In genomic region chr12:80700327-80700726, GRCh38 we compare ENCODE assay signal across 26 cellular contexts. TPM values are rescaled to one million over a fixed set of nuclear protein-coding genes. Genes with fewer than 3 reads are reported as not detected.
A peak's percentile ranks its signal among the peaks of the same experiment; 100 is the strongest.
DNase-seq lines count a peak whose midpoint lies in the region; ATAC-seq, FAIRE-seq and TF ChIP-seq lines count a peak whose summit lies in the region.
"Had no signal": no experiment of that assay in that cellular context is flagged by ENCODE, and none has a peak within 500 bp of the region (broad histone marks: within the 10 kb centered on the region; RNA-seq: fewer than 3 reads in every experiment).

No MANE protein-coding gene starts in this region.

- H4K20me1 ChIP-seq in astrocyte (ENCODE audit: insufficient read depth, low read length) = no peaks in the 10 kb centered on the region

- H3K4me3 ChIP-seq in astrocyte (ENCODE audit: insufficient read depth, low read depth, low read length) (no peak overlapping the region), gastrocnemius medialis (peak overlapping the region; percentile 30 to 91 (median 44))
- H3K4me3 ChIP-seq: GM23248, HAP-1, MG63, Peyer's patch, SJCRH30 had no signal

- H3K9ac ChIP-seq in astrocyte (ENCODE audit: low read length) = no peak overlapping the region
- H3K9ac ChIP-seq: GM23248 had no signal

- H3K4me3 Mint-ChIP-seq in astrocyte (ENCODE audit: unreplicated experiment) (no peak overlapping the region), T-cell (no peak overlapping the region)
- H3K4me3 Mint-ChIP-seq: CD8-positive, alpha-beta memory T cell had no signal

- H3K9me3 Mint-ChIP-seq in astrocyte (ENCODE audit: unreplicated experiment) (no peaks in the 10 kb centered on the region), T-cell (peaks cover 0 to 5% (median 3%) of the 10 kb centered on the region in 3 donors)

- in situ Hi-C loops in gastrocnemius medialis (cut with MboI; ENCODE audit: low sequenced_read_pairs in 4 of 4) = loop anchor here in 1 of 4 donors (10.0 kb wide), 1 partner anchor 66 kb away; no protein-coding TSS in a partner anchor

- H3K4me1 ChIP-seq in astrocyte (ENCODE audit: insufficient read depth, low read length) = peaks cover 8% of the 10 kb centered on the region
- H3K4me1 ChIP-seq in gastrocnemius medialis = peaks cover 36 to 40% of the 10 kb centered on the region in 2 donors
- H3K4me1 ChIP-seq: HAP-1, Peyer's patch had no signal

- no peak overlapping the region for H2AFZ ChIP-seq in astrocyte (ENCODE audit: low read depth, low read length)
- H2AFZ ChIP-seq: GM23248 had no signal

- H3K9me3 ChIP-seq in astrocyte (ENCODE audit: insufficient read depth, low read depth, low read length) (no peaks in the 10 kb centered on the region), gastrocnemius medialis (no peaks in the 10 kb centered on the region)
- H3K9me3 ChIP-seq: HAP-1, MG63, Peyer's patch, SJCRH30 had no signal

- TF ChIP-seq POLR2A in GM12892 (IDR thresholded peaks at IDR 0.05; ENCODE audit: low read depth, low read length) = no peak
- TF ChIP-seq POLR2A in gastrocnemius medialis (IDR thresholded peaks at IDR 0.05) = peak in 1 of 2 donors; percentile 20

- CTCF ChIA-PET in T-cell (lab: Charles Lee) = no interaction called here

- POLR2A ChIA-PET in T-cell (lab: Charles Lee) = no interaction called here

- no peak overlapping the region for H3K27ac Mint-ChIP-seq in astrocyte (ENCODE audit: unreplicated experiment)
- no peak overlapping the region for H3K27ac Mint-ChIP-seq in T-cell
- H3K27ac Mint-ChIP-seq: CD8-positive, alpha-beta memory T cell had no signal

- no peak for TF ChIP-seq CTCF in astrocyte (IDR thresholded peaks at IDR 0.05; ENCODE audit: insufficient read depth, low read depth, low read length)
- TF ChIP-seq CTCF in gastrocnemius medialis (IDR thresholded peaks at IDR 0.05 in 4 of 5, conservative IDR thresholded peaks at IDR 0.05 in 1 of 5) = no peak

- no peaks in the 10 kb centered on the region for H3K27me3 ChIP-seq in astrocyte (ENCODE audit: insufficient read depth, low read length)
- H3K27me3 ChIP-seq in gastrocnemius medialis = no peaks in the 10 kb centered on the region
- H3K27me3 ChIP-seq: MG63, Peyer's patch, SJCRH30 had no signal

- no peak overlapping the region for H3K4me2 ChIP-seq in astrocyte (ENCODE audit: low read length)

- no peaks in the 10 kb centered on the region for H3K27me3 Mint-ChIP-seq in astrocyte (ENCODE audit: low read depth, unreplicated experiment)
- H3K27me3 Mint-ChIP-seq in T-cell = no peaks in the 10 kb centered on the region

- intact Hi-C loops in gastrocnemius medialis (cut with DNase I; ENCODE audit: low total_unique reads) = loop anchor here (1.0 kb wide), 1 partner anchor 8 kb away; no protein-coding TSS in a partner anchor

- peak; percentile 31 for ATAC-seq in HG02610 (IDR thresholded peaks at IDR 0.05; ENCODE audit: unreplicated experiment)
- peak; percentile 26 to 44 for ATAC-seq in gastrocnemius medialis
- ATAC-seq in T-cell (replicated peaks in 1 of 4) = no peak

- no peak for DNase-seq in GM12892 (ENCODE audit: insufficient read length)
- DNase-seq in astrocyte (ENCODE audit: low read depth) = no peak
- no peak for DNase-seq in gastrocnemius medialis
- no peak for DNase-seq in T-cell
- no peak for DNase-seq in SIG-M5 treated with dmso at 0.1 percent for 504 hours (lab: John Stamatoyannopoulos, UW; ENCODE audit: unreplicated experiment)
- no peak for DNase-seq in frontal cortex (ENCODE audit: low spot score in 2 of 2)
- no peak for DNase-seq in NCI-H128 (lab: John Stamatoyannopoulos, UW; ENCODE audit: unreplicated experiment)
- DNase-seq: CD8-positive, alpha-beta memory T cell; GM23248; Kasumi-1; MG63; NCI-H1436 treated with DMSO at 0.1 percent for 48 hours; NCI-H2029; NCI-H524 treated with DMSO at 0.1 percent for 48 hours; NCI-H82; Peyer's patch; SJCRH30 had no signal

- H3K36me3 Mint-ChIP-seq in astrocyte (ENCODE audit: low read depth, unreplicated experiment) (no peaks in the 10 kb centered on the region), T-cell (no peaks in the 10 kb centered on the region)
- H3K36me3 Mint-ChIP-seq: CD8-positive, alpha-beta memory T cell had no signal

- H3K4me1 Mint-ChIP-seq in astrocyte (ENCODE audit: low read depth, unreplicated experiment) (peaks cover 17% of the 10 kb centered on the region), T-cell (no peaks in the 10 kb centered on the region)
- H3K4me1 Mint-ChIP-seq: CD8-positive, alpha-beta memory T cell had no signal

- no peak overlapping the region for H3K27ac ChIP-seq in astrocyte (ENCODE audit: low read depth, low read length)
- peak overlapping the region; percentile 83 to 98 (median 92) for H3K27ac ChIP-seq in gastrocnemius medialis
- H3K27ac ChIP-seq: C4-2B, GM23248, Peyer's patch, SJCRH30 had no signal

- H3K36me3 ChIP-seq in astrocyte (ENCODE audit: insufficient read depth, low read length) (no peaks in the 10 kb centered on the region), gastrocnemius medialis (no peaks in the 10 kb centered on the region)
- H3K36me3 ChIP-seq: HAP-1, MG63, Peyer's patch, SJCRH30 had no signal

- no peaks in the 10 kb centered on the region for H3K79me2 ChIP-seq in astrocyte (ENCODE audit: insufficient read depth, low read length)

- FAIRE-seq in GM12892 (lab: Jason Lieb, UNC) (peak; percentile 67), astrocyte (lab: Jason Lieb, UNC) (peak; percentile 20), frontal cortex (lab: Jason Lieb, UNC) (no peak)
- FAIRE-seq: G401.6 had no signal

RNA-seq across cellular contexts. Expression of gene MYF6, which starts 7.1 kb away (rescaled TPM):
- polyA plus RNA-seq in GM12892 (2012; ENCODE audit: missing spikeins) = not detected
- not detected in 2 replicates for total RNA-seq in astrocyte
- total RNA-seq in gastrocnemius medialis = 1,000 to 10,000 TPM in 2 of 4 donors, 100 to 1,000 TPM in 2; 335 to 1,770 (median 962) TPM
- total RNA-seq in T-cell = not detected
- 1.6 TPM for total RNA-seq in frontal cortex
- total RNA-seq: A172; CD8-positive, alpha-beta memory T cell; Daoy; GM23248; OCI-LY7; Peyer's patch; SJCRH30; T-helper 1 cell treated with Interleukin-12 subunit alpha and Interleukin-12 subunit beta and Interleukin-4 antibody, amounts not matched to agents 30 ng/mL and 1 ng/mL, for 36 hours had no signal
- polyA plus RNA-seq: AG04450; CD8-positive, alpha-beta memory T cell; GM23248 had no signal

RNA-seq across cellular contexts. Expression of gene MYF5, which starts 16.4 kb away (rescaled TPM):
- polyA plus RNA-seq in GM12892 (2012; ENCODE audit: missing spikeins) = not detected
- not detected in 2 replicates for total RNA-seq in astrocyte
- 1 to 10 TPM; 1.7 to 9.3 (median 5.6) TPM for total RNA-seq in gastrocnemius medialis
- not detected for total RNA-seq in T-cell
- not detected for total RNA-seq in frontal cortex
- total RNA-seq: A172; CD8-positive, alpha-beta memory T cell; Daoy; GM23248; OCI-LY7; Peyer's patch; SJCRH30; T-helper 1 cell treated with Interleukin-12 subunit alpha and Interleukin-12 subunit beta and Interleukin-4 antibody, amounts not matched to agents 30 ng/mL and 1 ng/mL, for 36 hours had no signal
- polyA plus RNA-seq: AG04450; CD8-positive, alpha-beta memory T cell; GM23248 had no signal

Comparison
In these comparisons a context has a peak if more than half of its experiments do, and no peak if none do; other contexts are left out.
1. ATAC-seq: peak in HG02610 (single experiment) and gastrocnemius medialis (2 of 2); none in T-cell (0 of 4).
2. RNA of gene MYF6, which starts 7.1 kb away (total RNA-seq): 335 to 1,770 TPM in gastrocnemius medialis; 1.6 TPM in frontal cortex (single experiment), not detected in astrocyte and not detected in T-cell; every median in the first group is over 100 times any median in the second.